In genomic region chr18:61196745-61197144, GRCh38 we compare ENCODE assay signal across 9 cellular contexts.
"Had no signal": no experiment of that assay in that cellular context is flagged by ENCODE, and none has a peak within 500 bp of the region (broad histone marks: within the 10 kb centered on the region; RNA-seq: fewer than 3 reads in every experiment).

No MANE protein-coding gene starts in this region.

- ATAC-seq: HCT116, HepG2 had no signal

- H3K9me3 ChIP-seq: HAP-1 had no signal

- H3K9ac ChIP-seq: GM23248 had no signal

- H3K27ac ChIP-seq: GM23248, HL-60 had no signal

- H2AFZ ChIP-seq: GM23248 had no signal

- H3K4me1 ChIP-seq: HAP-1 had no signal

- H3K4me3 ChIP-seq: GM23248, HAP-1 had no signal

- DNase-seq: GM23248, GOT3, H7, HFFc6, KBM-7 had no signal

- H3K36me3 ChIP-seq: HAP-1 had no signal
